Comparison of ENCODE assay signal across 14 cellular contexts in genomic region chr9:97924386-97924785, GRCh38. TPM values are rescaled to one million over a fixed set of nuclear protein-coding genes. Genes with fewer than 3 reads are reported as not detected.
DNase-seq lines count a peak whose midpoint lies in the region; ATAC-seq and TF ChIP-seq lines count a peak whose summit lies in the region.
"Had no signal": no experiment of that assay in that cellular context is flagged by ENCODE, and none has a peak within 500 bp of the region (broad histone marks: within the 10 kb centered on the region; RNA-seq: fewer than 3 reads in every experiment).

No MANE protein-coding gene starts in this region.

- no peaks in the 10 kb centered on the region for H3K9me2 ChIP-seq in Loucy (replicated peaks; ENCODE audit: low read depth, low read length)

- H3K4me1 Mint-ChIP-seq in CD4-positive, alpha-beta T cell (ENCODE audit: low read depth): peaks cover 55% of the 10 kb centered on the region
- peaks cover 31 to 39% (median 37%) of the 10 kb centered on the region in 3 donors for H3K4me1 Mint-ChIP-seq in naive B cell

- peaks cover 3% of the 10 kb centered on the region; the same call in 1 of the 2 replicates for H3F3A ChIP-seq in Loucy (ENCODE audit: low read depth)

- peak overlapping the region; percentile 2 for H3K9ac ChIP-seq in Loucy (ENCODE audit: low read depth, low read length, poor library complexity, severe bottlenecking)

- H3K4me3 ChIP-seq in Loucy (ENCODE audit: low read length, poor library complexity, severe bottlenecking) (no peak overlapping the region), thyroid gland (replicated peaks in 1 of 3) (no peak overlapping the region), tibial nerve (no peak overlapping the region)

- peaks cover 16% of the 10 kb centered on the region for H3K36me3 Mint-ChIP-seq in CD4-positive, alpha-beta T cell (ENCODE audit: low read depth)
- H3K36me3 Mint-ChIP-seq in naive B cell: peaks cover 5 to 9% of the 10 kb centered on the region in 2 donors

- no peak for ATAC-seq in CD4-positive, alpha-beta T cell (ENCODE audit: poor library complexity)
- no peak for ATAC-seq in naive B cell (ENCODE audit: low read depth in 2 of 2)

- peak overlapping the region; percentile 96 for H3K4me2 ChIP-seq in Loucy (ENCODE audit: low read depth, low read length, poor library complexity, severe bottlenecking)

- CTCF ChIA-PET in CD4-positive, alpha-beta T cell (lab: Charles Lee): interaction anchor here (0.7 to 9.9 kb wide), 27 partner anchors 11 to 339 kb away, joined by 3 to 221 read pairs (median 5); partner anchors contain the start of genes ANP32B and TBC1D2

- peaks cover 13% of the 10 kb centered on the region for H4K20me1 ChIP-seq in Loucy (ENCODE audit: insufficient read depth, low read length, poor library complexity, severe bottlenecking)

- no peak overlapping the region for H3K4me3 Mint-ChIP-seq in CD4-positive, alpha-beta T cell
- H3K4me3 Mint-ChIP-seq in naive B cell: peak overlapping the region in 2 of 8 donors; percentile 84

- peak overlapping the region; percentile 96 for H3K27ac Mint-ChIP-seq in CD4-positive, alpha-beta T cell
- peak overlapping the region; percentile 95 to 100 (median 99) for H3K27ac Mint-ChIP-seq in naive B cell

- TF ChIP-seq EP300 in tibial nerve (IDR thresholded peaks at IDR 0.05): no peak

- H2AFZ ChIP-seq in Loucy (ENCODE audit: low read length): no peak overlapping the region

- peaks cover 26% of the 10 kb centered on the region for H3K4me1 ChIP-seq in Loucy (ENCODE audit: insufficient read depth, low read length, poor library complexity, severe bottlenecking)
- peaks cover 23% of the 10 kb centered on the region in 2 donors for H3K4me1 ChIP-seq in thyroid gland
- peaks cover 0 to 38% (median 7%) of the 10 kb centered on the region in 4 donors for H3K4me1 ChIP-seq in tibial nerve

- no peaks in the 10 kb centered on the region for H3K9me3 Mint-ChIP-seq in CD4-positive, alpha-beta T cell
- H3K9me3 Mint-ChIP-seq in naive B cell: peaks cover 0 to 5% (median 0%) of the 10 kb centered on the region in 7 donors
- H3K9me3 Mint-ChIP-seq: activated naive CD4-positive, alpha-beta T cell treated with anti-CD3 and anti-CD28 coated beads, Interleukin-2, amount 50 U/mL, for 72 hours had no signal

- no peak for TF ChIP-seq CTCF in CD4-positive, alpha-beta T cell (IDR thresholded peaks at IDR 0.05)
- TF ChIP-seq CTCF in Loucy (conservative IDR thresholded peaks at IDR 0.05; ENCODE audit: low read length) (no peak), thyroid gland (IDR thresholded peaks at IDR 0.05) (no peak), tibial nerve (IDR thresholded peaks at IDR 0.05) (no peak)

- WGBS in thyroid gland, 2 donors: 34 to 44% methylated on average over 4 of the region's 4 CpGs
- WGBS in tibial nerve, 2 donors: 55 to 56% methylated on average over 4 of the region's 4 CpGs

- no peaks in the 10 kb centered on the region for H3K9me3 ChIP-seq in CD4-positive, alpha-beta T cell (ENCODE audit: control insufficient read depth, low read length)
- H3K9me3 ChIP-seq in Loucy (ENCODE audit: insufficient read depth, low read depth, low read length) (no peaks in the 10 kb centered on the region), thyroid gland (no peaks in the 10 kb centered on the region), tibial nerve (no peaks in the 10 kb centered on the region)
- H3K9me3 ChIP-seq: upper lobe of left lung had no signal

- H3K27me3 Mint-ChIP-seq in CD4-positive, alpha-beta T cell: peaks cover 3% of the 10 kb centered on the region
- H3K27me3 Mint-ChIP-seq in naive B cell: no peaks in the 10 kb centered on the region

- intact Hi-C loops in CD4-positive, alpha-beta T cell (cut with DNase I, micrococcal nuclease): loop anchor here (1.0 to 5.0 kb wide), 5 partner anchors 110 to 338 kb away; partner anchors contain the start of genes NANS (in 1 of the 2) and TRIM14 (in 1 of the 2)
- intact Hi-C loops in thyroid gland (cut with DNase I): loop anchor here (5.0 kb wide), 1 partner anchor 58 kb away; the partner anchor contains the start of gene ANP32B

- TF ChIP-seq POLR2A in thyroid gland (IDR thresholded peaks at IDR 0.05): no peak
- TF ChIP-seq POLR2A in tibial nerve (IDR thresholded peaks at IDR 0.05): no peak

- no peak overlapping the region for H3K27ac ChIP-seq in CD4-positive, alpha-beta T cell (ENCODE audit: low read depth, low read length)
- no peak overlapping the region for H3K27ac ChIP-seq in thyroid gland
- H3K27ac ChIP-seq in tibial nerve: peak overlapping the region in 1 of 4 donors; percentile 99
- H3K27ac ChIP-seq: C4-2B had no signal

- POLR2A ChIA-PET in CD4-positive, alpha-beta T cell (lab: Charles Lee): interaction anchor here (0.6 to 6.7 kb wide), 7 partner anchors 21 to 332 kb away, joined by 4 to 335 read pairs (median 25); partner anchors contain the start of genes ANP32B, TBC1D2 and XPA

- H3K36me3 ChIP-seq in Loucy (ENCODE audit: insufficient read depth, low read length) (peaks cover 20% of the 10 kb centered on the region; the same call in 1 of the 2 replicates), thyroid gland (no peaks in the 10 kb centered on the region), tibial nerve (no peaks in the 10 kb centered on the region)
- H3K36me3 ChIP-seq: upper lobe of left lung had no signal

- DNase-seq in CD4-positive, alpha-beta T cell: no peak
- DNase-seq in SKM-1 (lab: John Stamatoyannopoulos, UW; ENCODE audit: unreplicated experiment): peak; percentile 68
- peak; percentile 35 for DNase-seq in naive B cell
- no peak for DNase-seq in thyroid gland
- no peak for DNase-seq in SW 1271 (lab: John Stamatoyannopoulos, UW)
- no peak for DNase-seq in NCI-H187 (lab: John Stamatoyannopoulos, UW)
- no peak for DNase-seq in tibial nerve (ENCODE audit: low spot score in 2 of 2)

- peaks cover 34% of the 10 kb centered on the region for H3K79me2 ChIP-seq in Loucy (ENCODE audit: insufficient read depth, low read length)

- no peaks in the 10 kb centered on the region for H3K27me3 ChIP-seq in CD4-positive, alpha-beta T cell (ENCODE audit: control insufficient read depth, insufficient read depth, low read length)
- H3K27me3 ChIP-seq in Loucy (ENCODE audit: insufficient read depth, low read length, poor library complexity, severe bottlenecking): no peaks in the 10 kb centered on the region
- no peaks in the 10 kb centered on the region for H3K27me3 ChIP-seq in thyroid gland
- H3K27me3 ChIP-seq in tibial nerve: peaks cover 0 to 8% of the 10 kb centered on the region in 2 donors
- H3K27me3 ChIP-seq: upper lobe of left lung had no signal

RNA-seq across cellular contexts. Expression of gene TRMO, which starts 2.1 kb away (rescaled TPM):
- total RNA-seq in CD4-positive, alpha-beta T cell: 10 to 100 TPM; 42.8 to 45.8 TPM
- polyA plus RNA-seq in naive B cell (ENCODE audit: low read depth in 6 of 6): 10 to 100 TPM; 13.4 to 31.8 (median 15.5) TPM
- total RNA-seq in thyroid gland (10 to 100 TPM; 56.6 to 81.6 (median 59.0) TPM), tibial nerve (10 to 100 TPM; 16.7 to 30.9 (median 19.7) TPM)

RNA-seq across cellular contexts. Expression of gene HEMGN, which starts 13.6 kb away (rescaled TPM):
- under 1 TPM; 0.30 to 0.34 TPM for total RNA-seq in CD4-positive, alpha-beta T cell
- polyA plus RNA-seq in naive B cell (ENCODE audit: low read depth in 6 of 6): under 1 TPM in 1 of 6 donors, not detected in 5; 0.24 TPM
- under 1 TPM in 2 of 4 donors, not detected in 2; 0.22 to 0.27 TPM for total RNA-seq in thyroid gland
- total RNA-seq in tibial nerve: not detected
- total RNA-seq: kidney epithelial cell, renal cortical epithelial cell, SK-MEL-5 had no signal

RNA-seq across cellular contexts. Expression of gene ANP32B, which starts 58.8 kb away (rescaled TPM):
- 100 to 1,000 TPM; 178 to 192 TPM for total RNA-seq in CD4-positive, alpha-beta T cell
- polyA plus RNA-seq in naive B cell (ENCODE audit: low read depth in 6 of 6): 10 to 100 TPM; 47.9 to 75.3 (median 70.6) TPM
- total RNA-seq in thyroid gland: 10 to 100 TPM; 19.7 to 32.1 (median 27.5) TPM
- total RNA-seq in tibial nerve: 10 to 100 TPM; 39.0 to 59.4 (median 51.8) TPM

Comparison
In these comparisons a context has a peak if more than half of its experiments do, and no peak if none do; other contexts are left out.
1. DNase-seq: peak in SKM-1 (single experiment) and naive B cell (single experiment); none in CD4-positive, alpha-beta T cell (0 of 10), thyroid gland (0 of 2), SW 1271 (0 of 2), NCI-H187 (0 of 2) and tibial nerve (0 of 2).